ENCODE assay signal across 1 cellular context in the genomic region with DNA sequence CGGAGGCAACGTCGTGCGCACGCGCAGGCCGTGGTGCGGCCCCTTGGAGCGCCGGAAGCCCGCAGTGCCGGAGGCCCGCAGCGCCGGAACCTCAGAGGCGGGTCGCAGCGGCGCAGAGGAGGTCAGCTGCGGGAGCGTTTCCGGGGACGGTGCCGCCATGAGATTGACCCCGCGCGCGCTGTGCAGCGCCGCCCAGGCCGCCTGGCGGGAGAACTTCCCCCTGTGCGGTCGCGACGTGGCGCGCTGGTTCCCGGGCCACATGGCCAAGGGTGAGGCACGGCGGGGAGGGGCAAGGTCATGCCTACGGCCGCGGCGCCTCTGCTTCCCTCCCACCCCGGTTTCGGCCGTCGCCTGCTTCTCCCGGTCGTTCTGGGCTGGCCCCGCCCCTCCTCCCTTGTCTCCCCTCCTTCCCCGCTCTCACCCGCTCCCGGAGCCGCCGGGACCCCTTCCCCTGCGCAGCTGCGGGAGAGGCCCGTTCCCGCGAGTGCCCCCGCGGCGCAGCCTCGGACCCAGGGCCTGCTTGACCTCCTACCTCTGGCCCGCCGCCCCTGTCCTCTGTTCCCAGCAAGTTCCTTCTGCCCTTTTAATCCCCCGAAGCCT.
TF ChIP-seq lines count a peak whose summit lies in the region.

A gene with protein sequence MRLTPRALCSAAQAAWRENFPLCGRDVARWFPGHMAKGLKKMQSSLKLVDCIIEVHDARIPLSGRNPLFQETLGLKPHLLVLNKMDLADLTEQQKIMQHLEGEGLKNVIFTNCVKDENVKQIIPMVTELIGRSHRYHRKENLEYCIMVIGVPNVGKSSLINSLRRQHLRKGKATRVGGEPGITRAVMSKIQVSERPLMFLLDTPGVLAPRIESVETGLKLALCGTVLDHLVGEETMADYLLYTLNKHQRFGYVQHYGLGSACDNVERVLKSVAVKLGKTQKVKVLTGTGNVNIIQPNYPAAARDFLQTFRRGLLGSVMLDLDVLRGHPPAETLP (plus strand): TSS at position 94 of the 600 bp plus-strand sequence. CDS start 64 bp downstream, at position 158.

TF ChIP-seq in K562, 482 proteins besides CTCF, POLR2A, EP300 and RAD21 (continued from another document and continues in another):
- TF ChIP-seq, protein P1, sequence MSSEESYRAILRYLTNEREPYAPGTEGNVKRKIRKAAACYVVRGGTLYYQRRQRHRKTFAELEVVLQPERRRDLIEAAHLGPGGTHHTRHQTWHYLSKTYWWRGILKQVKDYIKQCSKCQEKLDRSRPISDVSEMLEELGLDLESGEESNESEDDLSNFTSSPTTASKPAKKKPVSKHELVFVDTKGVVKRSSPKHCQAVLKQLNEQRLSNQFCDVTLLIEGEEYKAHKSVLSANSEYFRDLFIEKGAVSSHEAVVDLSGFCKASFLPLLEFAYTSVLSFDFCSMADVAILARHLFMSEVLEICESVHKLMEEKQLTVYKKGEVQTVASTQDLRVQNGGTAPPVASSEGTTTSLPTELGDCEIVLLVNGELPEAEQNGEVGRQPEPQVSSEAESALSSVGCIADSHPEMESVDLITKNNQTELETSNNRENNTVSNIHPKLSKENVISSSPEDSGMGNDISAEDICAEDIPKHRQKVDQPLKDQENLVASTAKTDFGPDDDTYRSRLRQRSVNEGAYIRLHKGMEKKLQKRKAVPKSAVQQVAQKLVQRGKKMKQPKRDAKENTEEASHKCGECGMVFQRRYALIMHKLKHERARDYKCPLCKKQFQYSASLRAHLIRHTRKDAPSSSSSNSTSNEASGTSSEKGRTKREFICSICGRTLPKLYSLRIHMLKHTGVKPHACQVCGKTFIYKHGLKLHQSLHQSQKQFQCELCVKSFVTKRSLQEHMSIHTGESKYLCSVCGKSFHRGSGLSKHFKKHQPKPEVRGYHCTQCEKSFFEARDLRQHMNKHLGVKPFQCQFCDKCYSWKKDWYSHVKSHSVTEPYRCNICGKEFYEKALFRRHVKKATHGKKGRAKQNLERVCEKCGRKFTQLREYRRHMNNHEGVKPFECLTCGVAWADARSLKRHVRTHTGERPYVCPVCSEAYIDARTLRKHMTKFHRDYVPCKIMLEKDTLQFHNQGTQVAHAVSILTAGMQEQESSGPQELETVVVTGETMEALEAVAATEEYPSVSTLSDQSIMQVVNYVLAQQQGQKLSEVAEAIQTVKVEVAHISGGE (CRISPR knock-in tag; IDR thresholded peaks at IDR 0.05), result peak; percentile 85 to 98 (median 88); a peak in 5 of 6 replicates
- TF ChIP-seq, protein P2, sequence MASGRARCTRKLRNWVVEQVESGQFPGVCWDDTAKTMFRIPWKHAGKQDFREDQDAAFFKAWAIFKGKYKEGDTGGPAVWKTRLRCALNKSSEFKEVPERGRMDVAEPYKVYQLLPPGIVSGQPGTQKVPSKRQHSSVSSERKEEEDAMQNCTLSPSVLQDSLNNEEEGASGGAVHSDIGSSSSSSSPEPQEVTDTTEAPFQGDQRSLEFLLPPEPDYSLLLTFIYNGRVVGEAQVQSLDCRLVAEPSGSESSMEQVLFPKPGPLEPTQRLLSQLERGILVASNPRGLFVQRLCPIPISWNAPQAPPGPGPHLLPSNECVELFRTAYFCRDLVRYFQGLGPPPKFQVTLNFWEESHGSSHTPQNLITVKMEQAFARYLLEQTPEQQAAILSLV (tag; IDR thresholded peaks at IDR 0.05), result no peak
- TF ChIP-seq TGIF2 (CRISPR knock-in tag; IDR thresholded peaks at IDR 0.05) (0 out of 2 replicates have a peak, but pooled peaks have one; percentile 49), CBX5 (IDR thresholded peaks at IDR 0.05; ENCODE audit: borderline replicate concordance, low read depth) (no peak), ESRRA (IDR thresholded peaks at IDR 0.05; ENCODE audit: borderline replicate concordance, low read depth) (peak; percentile 97), RUNX1 (IDR thresholded peaks at IDR 0.05; ENCODE audit: low read depth) (no peak), ZNF431 (CRISPR knock-in tag; IDR thresholded peaks at IDR 0.05) (0 out of 2 replicates have a peak, but pooled peaks have one; percentile 29), TRIM24 (IDR thresholded peaks at IDR 0.05) (peak in 1 of 2 experiments; percentile 82; a peak in 2 of 4 replicates), CBX8 (IDR thresholded peaks at IDR 0.05; ENCODE audit: borderline replicate concordance, extremely low read depth, low read depth, low read length, poor library complexity, severe bottlenecking) (no peak), HMGN3 (IDR thresholded peaks at IDR 0.05; ENCODE audit: borderline replicate concordance, extremely low read depth, insufficient read length, low read depth, low read length) (peak; percentile 97), RAD51 (IDR thresholded peaks at IDR 0.05; ENCODE audit: borderline replicate concordance, low read depth) (peak; percentile 17; the same call in 1 of the 2 replicates), GTF2F1 (IDR thresholded peaks at IDR 0.05; ENCODE audit: low read depth, low read length) (peak; percentile 77; the same call in 1 of the 2 replicates), POLR2G (IDR thresholded peaks at IDR 0.05; ENCODE audit: low read depth, low read length) (peak; percentile 94), GABPB1 (CRISPR knock-in tag; IDR thresholded peaks at IDR 0.05) (peak; percentile 98), RBM22 (IDR thresholded peaks at IDR 0.05; ENCODE audit: low read depth, low read length, poor library complexity, severe bottlenecking) (peak; percentile 48), SNRNP70 (optimal IDR thresholded peaks at IDR 0.05; ENCODE audit: low read depth, low read length) (no peak), ZNF282 (CRISPR knock-in tag; IDR thresholded peaks at IDR 0.05) (peak; percentile 44; the same call in 1 of the 2 replicates), HDAC3 (IDR thresholded peaks at IDR 0.05; ENCODE audit: borderline replicate concordance, partially characterized antibody) (no peak), ETV1 (tag; conservative IDR thresholded peaks at IDR 0.05; ENCODE audit: low read depth) (peak; percentile 72), NCOR1 (IDR thresholded peaks at IDR 0.05) (peak; percentile 29; the same call in 1 of the 2 replicates), RB1 (IDR thresholded peaks at IDR 0.05; ENCODE audit: low read depth) (peak; percentile 88), SETDB1 (IDR thresholded peaks at IDR 0.05; ENCODE audit: low read length) (no peak), SMARCA4 (IDR thresholded peaks at IDR 0.05) (0 out of 2 replicates have a peak, but pooled peaks have one; percentile 15), TRIM28 (IDR thresholded peaks at IDR 0.05) (no peak), SAP30 (IDR thresholded peaks at IDR 0.05; ENCODE audit: borderline replicate concordance, insufficient read depth, low read depth, low read length, poor library complexity, severe bottlenecking) (no peak), TBP (optimal IDR thresholded peaks at IDR 0.05; ENCODE audit: low read depth, low read length) (peak; percentile 65)
- TF ChIP-seq, protein P3, sequence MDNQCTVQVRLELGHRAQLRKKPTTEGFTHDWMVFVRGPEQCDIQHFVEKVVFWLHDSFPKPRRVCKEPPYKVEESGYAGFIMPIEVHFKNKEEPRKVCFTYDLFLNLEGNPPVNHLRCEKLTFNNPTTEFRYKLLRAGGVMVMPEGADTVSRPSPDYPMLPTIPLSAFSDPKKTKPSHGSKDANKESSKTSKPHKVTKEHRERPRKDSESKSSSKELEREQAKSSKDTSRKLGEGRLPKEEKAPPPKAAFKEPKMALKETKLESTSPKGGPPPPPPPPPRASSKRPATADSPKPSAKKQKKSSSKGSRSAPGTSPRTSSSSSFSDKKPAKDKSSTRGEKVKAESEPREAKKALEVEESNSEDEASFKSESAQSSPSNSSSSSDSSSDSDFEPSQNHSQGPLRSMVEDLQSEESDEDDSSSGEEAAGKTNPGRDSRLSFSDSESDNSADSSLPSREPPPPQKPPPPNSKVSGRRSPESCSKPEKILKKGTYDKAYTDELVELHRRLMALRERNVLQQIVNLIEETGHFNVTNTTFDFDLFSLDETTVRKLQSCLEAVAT (IDR thresholded peaks at IDR 0.05), result peak in 1 of 2 experiments; percentile 62; a peak in 1 of 4 replicates
- TF ChIP-seq, protein P4, sequence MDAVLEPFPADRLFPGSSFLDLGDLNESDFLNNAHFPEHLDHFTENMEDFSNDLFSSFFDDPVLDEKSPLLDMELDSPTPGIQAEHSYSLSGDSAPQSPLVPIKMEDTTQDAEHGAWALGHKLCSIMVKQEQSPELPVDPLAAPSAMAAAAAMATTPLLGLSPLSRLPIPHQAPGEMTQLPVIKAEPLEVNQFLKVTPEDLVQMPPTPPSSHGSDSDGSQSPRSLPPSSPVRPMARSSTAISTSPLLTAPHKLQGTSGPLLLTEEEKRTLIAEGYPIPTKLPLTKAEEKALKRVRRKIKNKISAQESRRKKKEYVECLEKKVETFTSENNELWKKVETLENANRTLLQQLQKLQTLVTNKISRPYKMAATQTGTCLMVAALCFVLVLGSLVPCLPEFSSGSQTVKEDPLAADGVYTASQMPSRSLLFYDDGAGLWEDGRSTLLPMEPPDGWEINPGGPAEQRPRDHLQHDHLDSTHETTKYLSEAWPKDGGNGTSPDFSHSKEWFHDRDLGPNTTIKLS (IDR thresholded peaks at IDR 0.05; ENCODE audit: borderline replicate concordance, low read depth), result peak; percentile 99
- TF ChIP-seq, protein P5, sequence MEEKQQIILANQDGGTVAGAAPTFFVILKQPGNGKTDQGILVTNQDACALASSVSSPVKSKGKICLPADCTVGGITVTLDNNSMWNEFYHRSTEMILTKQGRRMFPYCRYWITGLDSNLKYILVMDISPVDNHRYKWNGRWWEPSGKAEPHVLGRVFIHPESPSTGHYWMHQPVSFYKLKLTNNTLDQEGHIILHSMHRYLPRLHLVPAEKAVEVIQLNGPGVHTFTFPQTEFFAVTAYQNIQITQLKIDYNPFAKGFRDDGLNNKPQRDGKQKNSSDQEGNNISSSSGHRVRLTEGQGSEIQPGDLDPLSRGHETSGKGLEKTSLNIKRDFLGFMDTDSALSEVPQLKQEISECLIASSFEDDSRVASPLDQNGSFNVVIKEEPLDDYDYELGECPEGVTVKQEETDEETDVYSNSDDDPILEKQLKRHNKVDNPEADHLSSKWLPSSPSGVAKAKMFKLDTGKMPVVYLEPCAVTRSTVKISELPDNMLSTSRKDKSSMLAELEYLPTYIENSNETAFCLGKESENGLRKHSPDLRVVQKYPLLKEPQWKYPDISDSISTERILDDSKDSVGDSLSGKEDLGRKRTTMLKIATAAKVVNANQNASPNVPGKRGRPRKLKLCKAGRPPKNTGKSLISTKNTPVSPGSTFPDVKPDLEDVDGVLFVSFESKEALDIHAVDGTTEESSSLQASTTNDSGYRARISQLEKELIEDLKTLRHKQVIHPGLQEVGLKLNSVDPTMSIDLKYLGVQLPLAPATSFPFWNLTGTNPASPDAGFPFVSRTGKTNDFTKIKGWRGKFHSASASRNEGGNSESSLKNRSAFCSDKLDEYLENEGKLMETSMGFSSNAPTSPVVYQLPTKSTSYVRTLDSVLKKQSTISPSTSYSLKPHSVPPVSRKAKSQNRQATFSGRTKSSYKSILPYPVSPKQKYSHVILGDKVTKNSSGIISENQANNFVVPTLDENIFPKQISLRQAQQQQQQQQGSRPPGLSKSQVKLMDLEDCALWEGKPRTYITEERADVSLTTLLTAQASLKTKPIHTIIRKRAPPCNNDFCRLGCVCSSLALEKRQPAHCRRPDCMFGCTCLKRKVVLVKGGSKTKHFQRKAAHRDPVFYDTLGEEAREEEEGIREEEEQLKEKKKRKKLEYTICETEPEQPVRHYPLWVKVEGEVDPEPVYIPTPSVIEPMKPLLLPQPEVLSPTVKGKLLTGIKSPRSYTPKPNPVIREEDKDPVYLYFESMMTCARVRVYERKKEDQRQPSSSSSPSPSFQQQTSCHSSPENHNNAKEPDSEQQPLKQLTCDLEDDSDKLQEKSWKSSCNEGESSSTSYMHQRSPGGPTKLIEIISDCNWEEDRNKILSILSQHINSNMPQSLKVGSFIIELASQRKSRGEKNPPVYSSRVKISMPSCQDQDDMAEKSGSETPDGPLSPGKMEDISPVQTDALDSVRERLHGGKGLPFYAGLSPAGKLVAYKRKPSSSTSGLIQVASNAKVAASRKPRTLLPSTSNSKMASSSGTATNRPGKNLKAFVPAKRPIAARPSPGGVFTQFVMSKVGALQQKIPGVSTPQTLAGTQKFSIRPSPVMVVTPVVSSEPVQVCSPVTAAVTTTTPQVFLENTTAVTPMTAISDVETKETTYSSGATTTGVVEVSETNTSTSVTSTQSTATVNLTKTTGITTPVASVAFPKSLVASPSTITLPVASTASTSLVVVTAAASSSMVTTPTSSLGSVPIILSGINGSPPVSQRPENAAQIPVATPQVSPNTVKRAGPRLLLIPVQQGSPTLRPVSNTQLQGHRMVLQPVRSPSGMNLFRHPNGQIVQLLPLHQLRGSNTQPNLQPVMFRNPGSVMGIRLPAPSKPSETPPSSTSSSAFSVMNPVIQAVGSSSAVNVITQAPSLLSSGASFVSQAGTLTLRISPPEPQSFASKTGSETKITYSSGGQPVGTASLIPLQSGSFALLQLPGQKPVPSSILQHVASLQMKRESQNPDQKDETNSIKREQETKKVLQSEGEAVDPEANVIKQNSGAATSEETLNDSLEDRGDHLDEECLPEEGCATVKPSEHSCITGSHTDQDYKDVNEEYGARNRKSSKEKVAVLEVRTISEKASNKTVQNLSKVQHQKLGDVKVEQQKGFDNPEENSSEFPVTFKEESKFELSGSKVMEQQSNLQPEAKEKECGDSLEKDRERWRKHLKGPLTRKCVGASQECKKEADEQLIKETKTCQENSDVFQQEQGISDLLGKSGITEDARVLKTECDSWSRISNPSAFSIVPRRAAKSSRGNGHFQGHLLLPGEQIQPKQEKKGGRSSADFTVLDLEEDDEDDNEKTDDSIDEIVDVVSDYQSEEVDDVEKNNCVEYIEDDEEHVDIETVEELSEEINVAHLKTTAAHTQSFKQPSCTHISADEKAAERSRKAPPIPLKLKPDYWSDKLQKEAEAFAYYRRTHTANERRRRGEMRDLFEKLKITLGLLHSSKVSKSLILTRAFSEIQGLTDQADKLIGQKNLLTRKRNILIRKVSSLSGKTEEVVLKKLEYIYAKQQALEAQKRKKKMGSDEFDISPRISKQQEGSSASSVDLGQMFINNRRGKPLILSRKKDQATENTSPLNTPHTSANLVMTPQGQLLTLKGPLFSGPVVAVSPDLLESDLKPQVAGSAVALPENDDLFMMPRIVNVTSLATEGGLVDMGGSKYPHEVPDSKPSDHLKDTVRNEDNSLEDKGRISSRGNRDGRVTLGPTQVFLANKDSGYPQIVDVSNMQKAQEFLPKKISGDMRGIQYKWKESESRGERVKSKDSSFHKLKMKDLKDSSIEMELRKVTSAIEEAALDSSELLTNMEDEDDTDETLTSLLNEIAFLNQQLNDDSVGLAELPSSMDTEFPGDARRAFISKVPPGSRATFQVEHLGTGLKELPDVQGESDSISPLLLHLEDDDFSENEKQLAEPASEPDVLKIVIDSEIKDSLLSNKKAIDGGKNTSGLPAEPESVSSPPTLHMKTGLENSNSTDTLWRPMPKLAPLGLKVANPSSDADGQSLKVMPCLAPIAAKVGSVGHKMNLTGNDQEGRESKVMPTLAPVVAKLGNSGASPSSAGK (IDR thresholded peaks at IDR 0.05), result peak; percentile 77
- TF ChIP-seq, protein P6, sequence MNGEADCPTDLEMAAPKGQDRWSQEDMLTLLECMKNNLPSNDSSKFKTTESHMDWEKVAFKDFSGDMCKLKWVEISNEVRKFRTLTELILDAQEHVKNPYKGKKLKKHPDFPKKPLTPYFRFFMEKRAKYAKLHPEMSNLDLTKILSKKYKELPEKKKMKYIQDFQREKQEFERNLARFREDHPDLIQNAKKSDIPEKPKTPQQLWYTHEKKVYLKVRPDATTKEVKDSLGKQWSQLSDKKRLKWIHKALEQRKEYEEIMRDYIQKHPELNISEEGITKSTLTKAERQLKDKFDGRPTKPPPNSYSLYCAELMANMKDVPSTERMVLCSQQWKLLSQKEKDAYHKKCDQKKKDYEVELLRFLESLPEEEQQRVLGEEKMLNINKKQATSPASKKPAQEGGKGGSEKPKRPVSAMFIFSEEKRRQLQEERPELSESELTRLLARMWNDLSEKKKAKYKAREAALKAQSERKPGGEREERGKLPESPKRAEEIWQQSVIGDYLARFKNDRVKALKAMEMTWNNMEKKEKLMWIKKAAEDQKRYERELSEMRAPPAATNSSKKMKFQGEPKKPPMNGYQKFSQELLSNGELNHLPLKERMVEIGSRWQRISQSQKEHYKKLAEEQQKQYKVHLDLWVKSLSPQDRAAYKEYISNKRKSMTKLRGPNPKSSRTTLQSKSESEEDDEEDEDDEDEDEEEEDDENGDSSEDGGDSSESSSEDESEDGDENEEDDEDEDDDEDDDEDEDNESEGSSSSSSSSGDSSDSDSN (IDR thresholded peaks at IDR 0.05; ENCODE audit: borderline replicate concordance in 1 of 2, low read depth in 2 of 2, low read length in 2 of 2), result peak; percentile 63 to 89; a peak in 2 of 4 replicates
